10 cellular contexts compared by ENCODE assay signal in the genomic region with DNA sequence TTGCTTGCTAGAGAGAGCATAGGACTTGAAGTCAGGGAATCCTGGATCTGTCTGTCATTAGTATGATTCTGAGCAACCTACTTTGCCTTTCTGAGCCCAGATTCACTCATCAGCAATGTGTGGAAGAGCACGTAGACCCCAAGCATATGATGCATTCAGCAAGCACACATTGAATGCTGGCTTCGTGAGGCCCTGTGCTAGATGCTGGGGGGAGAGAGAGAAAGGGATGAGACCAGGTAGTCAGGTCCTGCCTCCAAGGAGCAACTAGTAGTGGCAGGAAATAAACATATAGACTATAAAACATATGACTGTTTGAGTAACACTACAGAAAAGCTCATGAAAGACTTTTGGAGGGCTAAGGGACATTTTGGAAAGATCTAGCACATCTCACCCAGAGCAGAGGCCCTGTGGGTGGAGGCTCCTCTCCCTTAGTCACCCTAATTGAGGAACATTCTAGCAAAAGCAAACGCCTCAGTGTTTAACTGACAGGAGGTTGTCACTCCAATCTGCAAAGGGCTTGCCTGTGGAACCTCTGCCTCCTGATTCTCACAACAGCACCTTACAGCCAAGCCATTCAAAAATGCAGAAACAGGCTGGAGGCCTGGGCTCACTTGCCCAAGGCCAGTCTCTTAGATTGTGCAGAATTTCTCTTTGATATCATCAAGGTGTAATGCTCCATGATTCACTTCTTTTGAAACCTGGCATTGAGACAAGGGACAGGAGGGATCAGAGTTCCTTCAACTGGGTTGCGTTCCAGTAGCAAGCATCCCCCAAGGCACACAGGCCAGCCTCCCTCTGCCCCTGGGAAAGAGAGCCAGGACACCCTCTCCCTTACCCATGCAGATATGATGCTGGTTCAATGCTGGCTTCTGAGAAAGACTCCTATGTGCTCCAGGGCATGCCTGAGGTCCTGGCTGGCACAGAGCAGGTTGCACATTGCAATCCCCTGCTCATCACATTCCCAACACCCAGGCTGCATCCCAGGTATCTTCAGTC. TPM values are rescaled to one million over a fixed set of nuclear protein-coding genes. Genes with fewer than 3 reads are reported as not detected.
A peak's percentile ranks its signal among the peaks of the same experiment; 100 is the strongest.
DNase-seq lines count a peak whose midpoint lies in the region; ATAC-seq, FAIRE-seq and TF ChIP-seq lines count a peak whose summit lies in the region.
"Had no signal": no experiment of that assay in that cellular context is flagged by ENCODE, and none has a peak within 500 bp of the region (broad histone marks: within the 10 kb centered on the region; RNA-seq: fewer than 3 reads in every experiment).

No MANE protein-coding gene starts in this region.

- peak overlapping the region; percentile 99 for H3K27ac Mint-ChIP-seq in activated CD4-positive, alpha-beta memory T cell treated with anti-CD3 and anti-CD28 coated beads for 36 hours
- H3K27ac Mint-ChIP-seq: nephron had no signal

- ATAC-seq in Right ventricle myocardium inferior (no peak), upper lobe of left lung (ENCODE audit: low FRiP score in 2 of 2) (peak; percentile 24 to 42), HG03175 (IDR thresholded peaks at IDR 0.05; ENCODE audit: unreplicated experiment) (no peak)

- H3K27ac ChIP-seq in right atrium auricular region (peak overlapping the region; percentile 29 to 45), keratinocyte (ENCODE audit: control insufficient read depth, insufficient read depth, low read length) (no peak overlapping the region), upper lobe of left lung (peak overlapping the region; percentile 79 to 84 (median 83))

- POLR2A ChIA-PET in activated CD4-positive, alpha-beta memory T cell treated with anti-CD3 and anti-CD28 coated beads for 36 hours (lab: Charles Lee), result interaction anchor here (1.1 to 4.8 kb wide), 7 partner anchors 10 to 296 kb away, joined by 3 to 20 read pairs (median 6); partner anchors contain the start of gene STARD5

- H3K9ac ChIP-seq in keratinocyte (ENCODE audit: control insufficient read depth, extremely low read depth, insufficient read depth, low read length), result no peak overlapping the region

- 64 to 65% methylated on average over 4 of the region's 4 CpGs for WGBS in upper lobe of left lung, 2 donors

- no peak for TF ChIP-seq POLR2A in upper lobe of left lung (IDR thresholded peaks at IDR 0.05)

- H3K4me3 Mint-ChIP-seq in activated CD4-positive, alpha-beta memory T cell treated with anti-CD3 and anti-CD28 coated beads for 36 hours, result peak overlapping the region; percentile 99
- H3K4me3 Mint-ChIP-seq: nephron had no signal

- no peaks in the 10 kb centered on the region for H3K27me3 Mint-ChIP-seq in activated CD4-positive, alpha-beta memory T cell treated with anti-CD3 and anti-CD28 coated beads for 36 hours

- no peaks in the 10 kb centered on the region for H3K9me1 ChIP-seq in keratinocyte (ENCODE audit: control insufficient read depth, extremely low read depth, insufficient read depth, low read length)

- H3K36me3 ChIP-seq in right atrium auricular region (no peaks in the 10 kb centered on the region), keratinocyte (ENCODE audit: control insufficient read depth in 2 of 2, extremely low read depth in 1 of 2, insufficient read depth in 2 of 2, low read length in 2 of 2) (no peaks in the 10 kb centered on the region), upper lobe of left lung (peaks cover 0 to 58% (median 14%) of the 10 kb centered on the region in 4 donors), BE2C (no peaks in the 10 kb centered on the region)

- no peak for TF ChIP-seq EP300 in upper lobe of left lung (IDR thresholded peaks at IDR 0.05)

- no peak overlapping the region for H2AFZ ChIP-seq in keratinocyte (ENCODE audit: control insufficient read depth, low read length)

- H3K4me3 ChIP-seq in right atrium auricular region, result peak overlapping the region in 1 of 2 donors; percentile 25
- no peak overlapping the region for H3K4me3 ChIP-seq in keratinocyte (ENCODE audit: control insufficient read depth in 2 of 3, extremely low read depth in 1 of 3, insufficient read depth in 2 of 3, low read depth in 1 of 3, low read length in 3 of 3)
- peak overlapping the region in 3 of 4 donors; percentile 34 to 50 (median 42) for H3K4me3 ChIP-seq in upper lobe of left lung
- no peak overlapping the region for H3K4me3 ChIP-seq in BE2C (ENCODE audit: low read depth, low read length)

- DNase-seq in right atrium auricular region (ENCODE audit: low spot score) (no peak), Right ventricle myocardium inferior (ENCODE audit: missing footprints) (no peak), keratinocyte (ENCODE audit: low read depth, low spot score) (no peak), upper lobe of left lung (no peak), BE2C (no peak), NCI-H345 (lab: John Stamatoyannopoulos, UW) (no peak)
- DNase-seq in activated CD4-positive, alpha-beta memory T cell treated with anti-CD3 and anti-CD28 coated beads for 36 hours, result peak; percentile 59
- DNase-seq: activated gamma-delta T cell had no signal

- no peaks in the 10 kb centered on the region for H4K20me1 ChIP-seq in keratinocyte (ENCODE audit: control insufficient read depth, extremely low read depth, insufficient read depth, low read length)

- intact Hi-C loops in Right ventricle myocardium inferior (cut with DNase I), result no loop called here
- intact Hi-C loops in activated CD4-positive, alpha-beta memory T cell treated with anti-CD3 and anti-CD28 coated beads for 36 hours (cut with micrococcal nuclease), result loop anchor here (10.0 kb wide), 3 partner anchors 493 to 1323 kb away; partner anchors contain the start of genes BCL2A1 and FAH

- peaks cover 41% of the 10 kb centered on the region for H3K36me3 Mint-ChIP-seq in activated CD4-positive, alpha-beta memory T cell treated with anti-CD3 and anti-CD28 coated beads for 36 hours

- H3K9me3 ChIP-seq in right atrium auricular region (no peaks in the 10 kb centered on the region), keratinocyte (ENCODE audit: control insufficient read depth, low read depth, low read length) (no peaks in the 10 kb centered on the region), upper lobe of left lung (no peaks in the 10 kb centered on the region), BE2C (no peaks in the 10 kb centered on the region)

- peak; percentile 60 for FAIRE-seq in keratinocyte (lab: Jason Lieb, UNC)

- TF ChIP-seq CTCF in right atrium auricular region (IDR thresholded peaks at IDR 0.05) (no peak), keratinocyte (optimal IDR thresholded peaks at IDR 0.05 in 1 of 3, IDR thresholded peaks at IDR 0.05 in 1 of 3, conservative IDR thresholded peaks at IDR 0.05 in 1 of 3; ENCODE audit: extremely low read depth in 1 of 3, insufficient read depth in 2 of 3, low read length in 3 of 3) (no peak), upper lobe of left lung (IDR thresholded peaks at IDR 0.05) (no peak), BE2C (IDR thresholded peaks at IDR 0.05; ENCODE audit: low read depth, low read length) (no peak)

- dilution Hi-C loops in keratinocyte (cut with MboI; ENCODE audit: extremely low pct_ligation_motif_present, low sequenced_read_pairs), result no loop called here

- no peaks in the 10 kb centered on the region for H3K79me2 ChIP-seq in keratinocyte (ENCODE audit: control insufficient read depth, insufficient read depth, low read length)

- no peaks in the 10 kb centered on the region for H3K9me3 Mint-ChIP-seq in activated CD4-positive, alpha-beta memory T cell treated with anti-CD3 and anti-CD28 coated beads for 36 hours
- H3K9me3 Mint-ChIP-seq: nephron had no signal

- H3K4me1 Mint-ChIP-seq in activated CD4-positive, alpha-beta memory T cell treated with anti-CD3 and anti-CD28 coated beads for 36 hours (ENCODE audit: low read depth), result peaks cover 80% of the 10 kb centered on the region

- peak overlapping the region; percentile 37 for H3K4me2 ChIP-seq in keratinocyte (ENCODE audit: control insufficient read depth, extremely low read depth, insufficient read depth, low read depth, low read length)

- H3K4me1 ChIP-seq in right atrium auricular region, result peaks cover 0 to 35% of the 10 kb centered on the region in 2 donors
- H3K4me1 ChIP-seq in keratinocyte (ENCODE audit: control insufficient read depth, extremely low read depth, insufficient read depth, low read length), result peaks cover 18% of the 10 kb centered on the region
- H3K4me1 ChIP-seq in upper lobe of left lung, result peaks cover 36 to 63% (median 48%) of the 10 kb centered on the region in 4 donors
- no peaks in the 10 kb centered on the region for H3K4me1 ChIP-seq in BE2C

- CTCF ChIA-PET in activated CD4-positive, alpha-beta memory T cell treated with anti-CD3 and anti-CD28 coated beads for 36 hours (lab: Charles Lee), result interaction anchor here (0.8 to 4.4 kb wide), 6 partner anchors 23 to 103 kb away, joined by 3 to 35 read pairs (median 4); partner anchors contain the start of gene STARD5

- H3K27me3 ChIP-seq in right atrium auricular region, result no peaks in the 10 kb centered on the region
- H3K27me3 ChIP-seq in keratinocyte (ENCODE audit: control insufficient read depth, extremely low read depth, insufficient read depth, low read length), result no peaks in the 10 kb centered on the region
- H3K27me3 ChIP-seq in upper lobe of left lung, result no peaks in the 10 kb centered on the region
- H3K27me3 ChIP-seq in BE2C, result peaks cover 6% of the 10 kb centered on the region

RNA-seq across cellular contexts. Expression of gene STARD5, which starts 26.1 kb away (rescaled TPM):
- total RNA-seq in right atrium auricular region, result 1 to 10 TPM; 2.2 to 3.0 TPM
- total RNA-seq in Right ventricle myocardium inferior, result 2.2 TPM
- total RNA-seq in activated CD4-positive, alpha-beta memory T cell treated with anti-CD3 and anti-CD28 coated beads for 36 hours, result 1 to 10 TPM; 7.3 to 9.1 TPM
- 38.8 to 56.4 TPM (median 40.2 TPM) in 3 replicates for polyA plus RNA-seq in keratinocyte
- polyA plus RNA-seq in keratinocyte (2011; ENCODE audit: low read depth), result 21.1 TPM
- 37.3 and 38.8 TPM in 2 replicates for polyA plus RNA-seq in keratinocyte (2011; cell fraction: cytosol; rRNA removed)
- polyA plus RNA-seq in keratinocyte (2011; cell fraction: nucleus; rRNA removed), result 99.9 and 113 TPM in 2 replicates
- 18.6 and 35.3 TPM in 2 replicates for polyA plus RNA-seq in keratinocyte (2012; ENCODE audit: low replicate concordance)
- polyA minus RNA-seq in keratinocyte, result 35.0 to 74.5 TPM (median 47.4 TPM) in 3 replicates
- 14.6 TPM for polyA minus RNA-seq in keratinocyte (2011; cell fraction: cytosol; rRNA and poly(A)+ RNA removed)
- polyA minus RNA-seq in keratinocyte (2011; cell fraction: nucleus; rRNA and poly(A)+ RNA removed), result 22.9 and 38.5 TPM in 2 replicates
- total RNA-seq in upper lobe of left lung, result 1 to 10 TPM; 3.0 to 8.3 (median 5.6) TPM
- polyA plus RNA-seq in BE2C (2012; ENCODE audit: insufficient read depth, insufficient read length, low read depth), result 1.1 TPM

Comparison
In these comparisons a context has a peak if more than half of its experiments do, and no peak if none do; other contexts are left out.
1. H3K4me3 ChIP-seq: peak in upper lobe of left lung (3 of 4); none in keratinocyte (0 of 3) and BE2C (single experiment).
2. ATAC-seq: peak in upper lobe of left lung (2 of 2); none in Right ventricle myocardium inferior (single experiment) and HG03175 (single experiment).